ENCODE assay signal across 8 cellular contexts in genomic region chr2:39436592-39437521, GRCh38. TPM values are rescaled to one million over a fixed set of nuclear protein-coding genes. Genes with fewer than 3 reads are reported as not detected.
A peak's percentile ranks its signal among the peaks of the same experiment; 100 is the strongest.
DNase-seq lines count a peak whose midpoint lies in the region; ATAC-seq and TF ChIP-seq lines count a peak whose summit lies in the region.

MAP4K3 (minus strand) TSS chr2:39437285; CDS start chr2:39436987, 298 bp downstream.

- no peaks in the 10 kb centered on the region for H3K27me3 Mint-ChIP-seq in CD4-positive, CD25-positive, alpha-beta regulatory T cell
- H3K27me3 Mint-ChIP-seq in activated CD8-positive, alpha-beta T cell treated with anti-CD3 and anti-CD28 coated beads for 36 hours, result no peaks in the 10 kb centered on the region

- H3K36me3 ChIP-seq in CD4-positive, CD25-positive, alpha-beta regulatory T cell (ENCODE audit: control insufficient read depth, insufficient read depth, low read length), result no peaks in the 10 kb centered on the region
- H3K36me3 ChIP-seq in ectodermal cell (ENCODE audit: control insufficient read depth, insufficient read depth, low read length) (no peaks in the 10 kb centered on the region), lower lobe of right lung (no peaks in the 10 kb centered on the region)

- CTCF ChIA-PET in activated CD8-positive, alpha-beta T cell treated with anti-CD3 and anti-CD28 coated beads for 36 hours (lab: Charles Lee), result interaction anchor here (0.9 to 1.4 kb wide), 2 partner anchors 13 to 57 kb away, joined by 3 to 6 read pairs; no protein-coding TSS in a partner anchor

- peak; percentile 43 to 48 for ATAC-seq in CD4-positive, CD25-positive, alpha-beta regulatory T cell (ENCODE audit: low read depth in 2 of 2)
- ATAC-seq in GM19452 (IDR thresholded peaks at IDR 0.05; ENCODE audit: unreplicated experiment) (peak; percentile 82), lower lobe of right lung (peak; percentile 96 to 97)
- ATAC-seq in activated CD8-positive, alpha-beta T cell treated with anti-CD3 and anti-CD28 coated beads for 36 hours, result peak; percentile 71

- POLR2A ChIA-PET in activated CD8-positive, alpha-beta T cell treated with anti-CD3 and anti-CD28 coated beads for 36 hours (lab: Charles Lee), result interaction anchor here (0.6 to 1.4 kb wide), 5 partner anchors 17 to 113 kb away, joined by 3 read pairs; no protein-coding TSS in a partner anchor

- peak within 1 kb of the TSS; percentile 86 for H3K4me3 ChIP-seq in CD4-positive, CD25-positive, alpha-beta regulatory T cell (ENCODE audit: low read depth, low read length)
- H3K4me3 ChIP-seq in ectodermal cell (ENCODE audit: insufficient read depth, low read depth, low read length) (peak within 1 kb of the TSS; percentile 89), lower lobe of right lung (peak within 1 kb of the TSS; percentile 90)

- intact Hi-C loops in activated CD8-positive, alpha-beta T cell treated with anti-CD3 and anti-CD28 coated beads for 36 hours (cut with micrococcal nuclease), result no loop called here
- intact Hi-C loops in lower lobe of right lung (cut with DNase I), result no loop called here

- TF ChIP-seq CTCF in activated CD8-positive, alpha-beta T cell treated with anti-CD3 and anti-CD28 coated beads for 36 hours (IDR thresholded peaks at IDR 0.05), result no peak
- no peak for TF ChIP-seq CTCF in lower lobe of right lung (IDR thresholded peaks at IDR 0.05)

- no peaks in the 10 kb centered on the region for H3K9me3 ChIP-seq in CD4-positive, CD25-positive, alpha-beta regulatory T cell (ENCODE audit: control insufficient read depth in 2 of 2, low read length in 2 of 2)
- H3K9me3 ChIP-seq in ectodermal cell (ENCODE audit: control insufficient read depth, low read length) (no peaks in the 10 kb centered on the region), lower lobe of right lung (no peaks in the 10 kb centered on the region)

- WGBS in ectodermal cell, 2 experiments, result 0% methylated on average over 109 of the region's 109 CpGs

- DNase-seq in CD4-positive, CD25-positive, alpha-beta regulatory T cell, result peak; percentile 58 to 76 (median 70)
- peak; percentile 96 for DNase-seq in HK-2 (ENCODE audit: unreplicated experiment)
- DNase-seq in NCI-H82 treated with DMSO at 0.1 percent for 48 hours (lab: John Stamatoyannopoulos, UW; ENCODE audit: unreplicated experiment), result peak; percentile 91
- peak; percentile 82 for DNase-seq in activated CD8-positive, alpha-beta T cell treated with anti-CD3 and anti-CD28 coated beads for 36 hours
- peak; percentile 95 for DNase-seq in lower lobe of right lung
- peak; percentile 30 to 58 (median 33) for DNase-seq in stimulated activated CD4-positive, alpha-beta T cell treated with anti-CD3 and anti-CD28 coated beads, TNF-alpha, amount 100 ng/mL, for 1 hour (ENCODE audit: low read depth in 3 of 3, low spot score in 1 of 3)

- H3K4me1 Mint-ChIP-seq in CD4-positive, CD25-positive, alpha-beta regulatory T cell, result peaks cover 32 to 62% (median 49%) of the 10 kb centered on the region in 4 donors
- peaks cover 60% of the 10 kb centered on the region for H3K4me1 Mint-ChIP-seq in activated CD8-positive, alpha-beta T cell treated with anti-CD3 and anti-CD28 coated beads for 36 hours (ENCODE audit: low read depth)

- H3K36me3 Mint-ChIP-seq in CD4-positive, CD25-positive, alpha-beta regulatory T cell, result no peaks in the 10 kb centered on the region
- H3K36me3 Mint-ChIP-seq in activated CD8-positive, alpha-beta T cell treated with anti-CD3 and anti-CD28 coated beads for 36 hours (ENCODE audit: low read depth), result peaks cover 1% of the 10 kb centered on the region

- no peaks in the 10 kb centered on the region for H3K27me3 ChIP-seq in CD4-positive, CD25-positive, alpha-beta regulatory T cell (ENCODE audit: control insufficient read depth, insufficient read depth, low read length)
- peaks cover 3% of the 10 kb centered on the region for H3K27me3 ChIP-seq in ectodermal cell (ENCODE audit: control insufficient read depth, insufficient read depth, low read length, poor library complexity, severe bottlenecking)
- H3K27me3 ChIP-seq in lower lobe of right lung (ENCODE audit: low read depth), result no peaks in the 10 kb centered on the region

- H3K27ac ChIP-seq in CD4-positive, CD25-positive, alpha-beta regulatory T cell (ENCODE audit: insufficient read depth, low read length, poor library complexity, severe bottlenecking), result peak within 1 kb of the TSS; percentile 44
- peak within 1 kb of the TSS; percentile 88 for H3K27ac ChIP-seq in ectodermal cell (ENCODE audit: insufficient read depth, low read depth, low read length, poor library complexity, severe bottlenecking)
- peak within 1 kb of the TSS; percentile 95 for H3K27ac ChIP-seq in lower lobe of right lung

- H3K4me1 ChIP-seq in CD4-positive, CD25-positive, alpha-beta regulatory T cell (ENCODE audit: control insufficient read depth, insufficient read depth, low read length, poor library complexity, severe bottlenecking), result peaks cover 27% of the 10 kb centered on the region
- H3K4me1 ChIP-seq in ectodermal cell (ENCODE audit: control insufficient read depth, insufficient read depth, low read length) (peaks cover 19% of the 10 kb centered on the region), lower lobe of right lung (peaks cover 57% of the 10 kb centered on the region)

- peak within 1 kb of the TSS; percentile 3 to 91 (median 90) for H3K27ac Mint-ChIP-seq in CD4-positive, CD25-positive, alpha-beta regulatory T cell
- peak within 1 kb of the TSS; percentile 84 for H3K27ac Mint-ChIP-seq in activated CD8-positive, alpha-beta T cell treated with anti-CD3 and anti-CD28 coated beads for 36 hours

- no peaks in the 10 kb centered on the region for H3K9me3 Mint-ChIP-seq in CD4-positive, CD25-positive, alpha-beta regulatory T cell
- peaks cover 1% of the 10 kb centered on the region for H3K9me3 Mint-ChIP-seq in activated CD8-positive, alpha-beta T cell treated with anti-CD3 and anti-CD28 coated beads for 36 hours

- peak within 1 kb of the TSS; percentile 93 to 98 (median 95) for H3K4me3 Mint-ChIP-seq in CD4-positive, CD25-positive, alpha-beta regulatory T cell
- H3K4me3 Mint-ChIP-seq in activated CD8-positive, alpha-beta T cell treated with anti-CD3 and anti-CD28 coated beads for 36 hours, result peak within 1 kb of the TSS; percentile 86

RNA-seq across cellular contexts. Expression of gene MAP4K3, which starts in this region (rescaled TPM):
- total RNA-seq in CD4-positive, CD25-positive, alpha-beta regulatory T cell, result 28.7 TPM
- polyA plus RNA-seq in CD4-positive, CD25-positive, alpha-beta regulatory T cell, result 1 to 10 TPM; 1.4 to 3.3 (median 2.0) TPM
- 10 to 100 TPM in 1 of 2 experiments, 1 to 10 TPM in 1; 6.5 to 12.5 TPM for total RNA-seq in activated CD8-positive, alpha-beta T cell treated with anti-CD3 and anti-CD28 coated beads for 36 hours
- 35.8 TPM for polyA plus RNA-seq in ectodermal cell (2013, experiment 1 of 4)
- polyA plus RNA-seq in ectodermal cell (2013, experiment 2 of 4), result 33.0 TPM
- 26.6 TPM for polyA plus RNA-seq in ectodermal cell (2013, experiment 3 of 4)
- 29.4 TPM for polyA plus RNA-seq in ectodermal cell (2013, experiment 4 of 4)
- 42.9 TPM for total RNA-seq in lower lobe of right lung

Comparison
In these comparisons a context has a peak if more than half of its experiments do, and no peak if none do; other contexts are left out.
1. Peak in every context shown above with its lines: DNase-seq, ATAC-seq, H3K4me3 ChIP-seq and H3K27ac ChIP-seq.
2. ATAC-seq: peak in every context shown above with its lines; median percentile 96 in lower lobe of right lung; 82 in GM19452; 71 in activated CD8-positive, alpha-beta T cell treated with anti-CD3 and anti-CD28 coated beads for 36 hours; 46 in CD4-positive, CD25-positive, alpha-beta regulatory T cell.
3. DNase-seq: peak in every context shown above with its lines; median percentile 96 in HK-2; 95 in lower lobe of right lung; 91 in NCI-H82 treated with DMSO at 0.1 percent for 48 hours; 82 in activated CD8-positive, alpha-beta T cell treated with anti-CD3 and anti-CD28 coated beads for 36 hours; 70 in CD4-positive, CD25-positive, alpha-beta regulatory T cell; 33 in stimulated activated CD4-positive, alpha-beta T cell treated with anti-CD3 and anti-CD28 coated beads, TNF-alpha, amount 100 ng/mL, for 1 hour.
4. H3K27ac ChIP-seq: peak in every context shown above with its lines; median percentile 95 in lower lobe of right lung; 88 in ectodermal cell; 44 in CD4-positive, CD25-positive, alpha-beta regulatory T cell.